In genomic region chr9:100586093-100586492, GRCh38 we compare ENCODE assay signal across 30 cellular contexts. TPM values are rescaled to one million over a fixed set of nuclear protein-coding genes. Genes with fewer than 3 reads are reported as not detected.
"Had no signal": no experiment of that assay in that cellular context is flagged by ENCODE, and none has a peak within 500 bp of the region (broad histone marks: within the 10 kb centered on the region; RNA-seq: fewer than 3 reads in every experiment).

No MANE protein-coding gene starts in this region.

- H3K4me3 ChIP-seq: ascending aorta, cardiac muscle cell, colonic mucosa, dorsolateral prefrontal cortex, pancreas, spleen, tibial nerve had no signal

- H3K4me3 Mint-ChIP-seq: activated CD4-positive, alpha-beta memory T cell treated with anti-CD3 and anti-CD28 coated beads, Interleukin-2, amount 10 ng/mL, durations not matched to agents 7 days and 5 days; activated CD4-positive, alpha-beta T cell treated with anti-CD3 and anti-CD28 coated beads, Interleukin-2, amount 10 ng/mL, durations not matched to agents 7 days and 5 days; activated naive CD4-positive, alpha-beta T cell treated with anti-CD3 and anti-CD28 coated beads, Interleukin-2, amount 10 ng/mL, durations not matched to agents 7 days and 5 days; activated naive CD8-positive, alpha-beta T cell treated with anti-CD3 and anti-CD28 coated beads, Interleukin-2, amount 10 ng/mL, durations not matched to agents 7 days and 5 days; activated T-cell treated with anti-CD3 and anti-CD28 coated beads, Interleukin-2, amount 50 U/mL, for 24 hours; brain; naive thymus-derived CD8-positive, alpha-beta T cell; neural crest cell had no signal

- H3K36me3 Mint-ChIP-seq: activated naive CD4-positive, alpha-beta T cell treated with anti-CD3 and anti-CD28 coated beads, Interleukin-2, amount 10 ng/mL, durations not matched to agents 7 days and 5 days; activated naive CD8-positive, alpha-beta T cell treated with anti-CD3 and anti-CD28 coated beads, Interleukin-2, amount 10 ng/mL, durations not matched to agents 7 days and 5 days; naive thymus-derived CD8-positive, alpha-beta T cell had no signal

- H3K27me3 Mint-ChIP-seq: activated T-cell treated with anti-CD3 and anti-CD28 coated beads, Interleukin-2, amount 50 U/mL, for 24 hours; brain had no signal

- H3K27ac ChIP-seq: ascending aorta, cardiac muscle cell, colonic mucosa, pancreas, spleen, tibial nerve had no signal

- H3K36me3 ChIP-seq: ascending aorta, cardiac muscle cell, colonic mucosa, pancreas, spleen had no signal

- ATAC-seq: left colon; naive thymus-derived CD8-positive, alpha-beta T cell; pancreas; right cardiac atrium had no signal

- H3K4me1 Mint-ChIP-seq: activated CD4-positive, alpha-beta memory T cell treated with anti-CD3 and anti-CD28 coated beads, Interleukin-2, amount 10 ng/mL, durations not matched to agents 7 days and 5 days; activated CD4-positive, alpha-beta T cell treated with anti-CD3 and anti-CD28 coated beads, Interleukin-2, amount 10 ng/mL, durations not matched to agents 7 days and 5 days; activated naive CD4-positive, alpha-beta T cell treated with anti-CD3 and anti-CD28 coated beads, Interleukin-2, amount 10 ng/mL, durations not matched to agents 7 days and 5 days; activated naive CD8-positive, alpha-beta T cell treated with anti-CD3 and anti-CD28 coated beads, Interleukin-2, amount 10 ng/mL, durations not matched to agents 7 days and 5 days; naive thymus-derived CD8-positive, alpha-beta T cell; neural crest cell had no signal

- H3K9me3 Mint-ChIP-seq: activated CD4-positive, alpha-beta memory T cell treated with anti-CD3 and anti-CD28 coated beads, Interleukin-2, amount 10 ng/mL, durations not matched to agents 7 days and 5 days; activated CD4-positive, alpha-beta T cell treated with anti-CD3 and anti-CD28 coated beads, Interleukin-2, amount 10 ng/mL, durations not matched to agents 7 days and 5 days; activated naive CD4-positive, alpha-beta T cell treated with anti-CD3 and anti-CD28 coated beads, Interleukin-2, amount 10 ng/mL, durations not matched to agents 7 days and 5 days; activated naive CD8-positive, alpha-beta T cell treated with anti-CD3 and anti-CD28 coated beads, Interleukin-2, amount 10 ng/mL, durations not matched to agents 7 days and 5 days; activated T-cell treated with anti-CD3 and anti-CD28 coated beads, Interleukin-2, amount 50 U/mL, for 24 hours; brain; naive thymus-derived CD8-positive, alpha-beta T cell; neural crest cell had no signal

- DNase-seq: activated CD4-positive, alpha-beta memory T cell treated with anti-CD3 and anti-CD28 coated beads, Interleukin-2, amount 10 ng/mL, durations not matched to agents 7 days and 5 days; activated CD4-positive, alpha-beta T cell treated with anti-CD3 and anti-CD28 coated beads for 1 hour; activated CD4-positive, alpha-beta T cell treated with anti-CD3 and anti-CD28 coated beads, Interleukin-2, amount 10 ng/mL, durations not matched to agents 7 days and 5 days; activated CD8-positive, alpha-beta memory T cell treated with anti-CD3 and anti-CD28 coated beads, Interleukin-2, amount 50 U/mL, for 48 hours; activated gamma-delta T cell; activated naive CD4-positive, alpha-beta T cell treated with anti-CD3 and anti-CD28 coated beads, Interleukin-2, amount 10 ng/mL, durations not matched to agents 7 days and 5 days; activated naive CD8-positive, alpha-beta T cell treated with anti-CD3 and anti-CD28 coated beads, Interleukin-2, amount 10 ng/mL, durations not matched to agents 7 days and 5 days; activated T-cell treated with anti-CD3 and anti-CD28 coated beads, Interleukin-2, amount 50 U/mL, for 24 hours; cerebellar nuclear complex; colonic mucosa; dorsolateral prefrontal cortex; effector memory CD4-positive, alpha-beta T cell; erythroblast; head of caudate nucleus; hippocampal formation; left colon; midbrain; naive thymus-derived CD8-positive, alpha-beta T cell; nucleus accumbens; pancreas; right cardiac atrium; spleen; stimulated activated CD4-positive, alpha-beta T cell treated with anti-CD3 and anti-CD28 coated beads, Interleukin-2, amount 100 ng/mL, for 48 hours; stimulated activated naive CD4-positive, alpha-beta T cell treated with Interleukin-2 at 50 U/mL for 16 hours; T1000 had no signal

- H3K4me1 ChIP-seq: colonic mucosa, pancreas, spleen, tibial nerve had no signal

- H3K9me3 ChIP-seq: ascending aorta, colonic mucosa, pancreas, spleen, tibial nerve had no signal

- H3K27me3 ChIP-seq: ascending aorta, cardiac muscle cell, colonic mucosa, dorsolateral prefrontal cortex, pancreas, spleen, tibial nerve had no signal

- H3K27ac Mint-ChIP-seq: activated CD4-positive, alpha-beta memory T cell treated with anti-CD3 and anti-CD28 coated beads, Interleukin-2, amount 10 ng/mL, durations not matched to agents 7 days and 5 days; activated CD4-positive, alpha-beta T cell treated with anti-CD3 and anti-CD28 coated beads, Interleukin-2, amount 10 ng/mL, durations not matched to agents 7 days and 5 days; activated naive CD4-positive, alpha-beta T cell treated with anti-CD3 and anti-CD28 coated beads, Interleukin-2, amount 10 ng/mL, durations not matched to agents 7 days and 5 days; activated naive CD8-positive, alpha-beta T cell treated with anti-CD3 and anti-CD28 coated beads, Interleukin-2, amount 10 ng/mL, durations not matched to agents 7 days and 5 days; activated T-cell treated with anti-CD3 and anti-CD28 coated beads, Interleukin-2, amount 50 U/mL, for 24 hours; brain; naive thymus-derived CD8-positive, alpha-beta T cell had no signal

RNA-seq across cellular contexts. Expression of gene CAVIN4, which starts 8.2 kb away (rescaled TPM):
- total RNA-seq: ascending aorta had no signal
- polyA plus RNA-seq: naive thymus-derived CD8-positive, alpha-beta T cell had no signal
